In the genomic region with DNA sequence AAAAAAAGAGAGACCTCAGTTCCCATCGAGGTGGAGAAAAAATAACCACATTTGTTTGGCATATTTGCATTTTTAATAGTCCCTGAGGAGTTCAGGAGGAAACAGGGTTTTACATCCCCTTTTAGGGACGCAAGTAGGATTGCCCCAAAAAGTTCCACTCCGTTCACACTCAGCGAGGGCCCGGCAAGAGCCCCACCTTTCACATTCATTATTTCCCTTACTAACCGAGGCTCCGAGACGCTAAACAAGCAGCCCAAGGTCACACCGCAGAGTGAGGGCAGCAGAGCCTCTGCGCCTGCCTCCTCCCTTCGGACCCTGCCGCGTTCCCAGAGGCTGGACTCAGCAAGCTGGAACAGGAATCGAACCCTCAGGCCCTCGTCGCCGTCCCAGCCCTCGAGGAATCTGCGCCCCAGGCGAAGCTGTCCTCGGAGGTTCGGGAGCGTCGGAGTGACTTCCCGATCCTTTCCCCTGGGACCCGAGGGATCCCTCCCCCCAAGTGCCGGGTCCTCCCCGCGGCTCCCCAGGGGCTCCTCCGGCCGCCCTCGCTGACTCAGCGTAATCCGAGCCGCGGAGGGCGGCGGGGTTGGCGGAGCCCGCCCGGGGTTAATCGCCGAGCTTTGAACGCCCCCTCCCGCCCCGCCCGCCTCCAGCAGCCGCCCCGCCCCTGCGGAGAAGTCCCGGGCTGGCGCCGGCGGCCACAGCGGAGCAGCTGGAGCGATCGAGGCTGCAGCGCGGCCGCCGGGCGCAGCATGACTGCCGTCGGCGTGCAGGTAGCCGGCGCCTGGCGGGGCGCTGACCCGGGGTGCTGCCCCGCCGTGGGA, we compare ENCODE assay signal across 8 cellular contexts.
DNase-seq lines count a peak whose midpoint lies in the region; ATAC-seq and TF ChIP-seq lines count a peak whose summit lies in the region.

A gene with protein sequence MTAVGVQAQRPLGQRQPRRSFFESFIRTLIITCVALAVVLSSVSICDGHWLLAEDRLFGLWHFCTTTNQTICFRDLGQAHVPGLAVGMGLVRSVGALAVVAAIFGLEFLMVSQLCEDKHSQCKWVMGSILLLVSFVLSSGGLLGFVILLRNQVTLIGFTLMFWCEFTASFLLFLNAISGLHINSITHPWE (plus strand): TSS at position 700 of the 821 bp plus-strand sequence. CDS start 50 bp downstream, at position 750.

- H3K27ac ChIP-seq in C4-2B, result peak within 1 kb of the TSS; percentile 54

- peak; percentile 67 for ATAC-seq in GM18505 (IDR thresholded peaks at IDR 0.05; ENCODE audit: unreplicated experiment)
- peak; percentile 69 for ATAC-seq in HG02763 (IDR thresholded peaks at IDR 0.05; ENCODE audit: unreplicated experiment)

- DNase-seq in NCI-H1105 treated with DMSO at 0.1 percent for 48 hours (lab: John Stamatoyannopoulos, UW) (peak; percentile 72), amniotic epithelial cell (ENCODE audit: low read depth) (peak; percentile 83), iPS DF 4.7 (ENCODE audit: extremely low read depth, low spot score) (peak; percentile 46), retinal pigment epithelial cell (ENCODE audit: low read depth) (peak; percentile 61)
- DNase-seq in stimulated activated CD4-positive, alpha-beta T cell treated with anti-CD3 and anti-CD28 coated beads, Interleukin-4, amount 100 ng/mL, for 1 hour, result no peak

- TF ChIP-seq POLR2A in GM18505 (IDR thresholded peaks at IDR 0.05; ENCODE audit: borderline replicate concordance, extremely low read depth, insufficient read depth, insufficient read length), result no peak

- TF ChIP-seq CTCF in C4-2B (conservative IDR thresholded peaks at IDR 0.05) (no peak), retinal pigment epithelial cell (conservative IDR thresholded peaks at IDR 0.05; ENCODE audit: low read depth, low read length) (no peak)

- H3K4me3 ChIP-seq in retinal pigment epithelial cell (ENCODE audit: low read length), result peak within 1 kb of the TSS; percentile 86
